In genomic region chr11:65418681-65419459, GRCh38 we compare ENCODE assay signal across 1 cellular context.
TF ChIP-seq lines count a peak whose summit lies in the region.

No MANE protein-coding gene starts in this region.

TF ChIP-seq in K562, 482 proteins besides CTCF, POLR2A, EP300 and RAD21 (continued from another document and continues in another):
- TF ChIP-seq HNRNPK (IDR thresholded peaks at IDR 0.05; ENCODE audit: low read depth, low read length, poor library complexity, severe bottlenecking) (no peak), BACH1 (tag; IDR thresholded peaks at IDR 0.05) (peak; percentile 89), MEIS2 (IDR thresholded peaks at IDR 0.05; ENCODE audit: partially characterized antibody) (peak; percentile 73), TRIM24 (IDR thresholded peaks at IDR 0.05) (peak in 1 of 2 experiments; percentile 75; a peak in 1 of 4 replicates), SMARCE1 (IDR thresholded peaks at IDR 0.05) (peak; percentile 37), SNRNP70 (optimal IDR thresholded peaks at IDR 0.05; ENCODE audit: low read depth, low read length) (no peak), ZNF133 (CRISPR knock-in tag; IDR thresholded peaks at IDR 0.05) (no peak), RUNX1 (IDR thresholded peaks at IDR 0.05; ENCODE audit: low read depth) (no peak; the same call in none of the 2 replicates), ARID2 (IDR thresholded peaks at IDR 0.05) (no peak), WHSC1 (IDR thresholded peaks at IDR 0.05; ENCODE audit: low read length) (no peak), CBX1 (IDR thresholded peaks at IDR 0.05; ENCODE audit: low read depth) (0 out of 2 replicates have a peak, but pooled peaks have one; percentile 36), ZNF124 (CRISPR knock-in tag; IDR thresholded peaks at IDR 0.05) (no peak), HMG20A (CRISPR knock-in tag; conservative IDR thresholded peaks at IDR 0.05) (no peak), STAG1 (CRISPR knock-in tag; IDR thresholded peaks at IDR 0.05; ENCODE audit: borderline replicate concordance) (no peak), KLF6 (CRISPR knock-in tag; IDR thresholded peaks at IDR 0.05; ENCODE audit: borderline replicate concordance) (no peak), TAF7 (tag; IDR thresholded peaks at IDR 0.05) (peak; percentile 81), ESRRA (IDR thresholded peaks at IDR 0.05; ENCODE audit: borderline replicate concordance, low read depth) (peak; percentile 94), NR4A1 (CRISPR knock-in tag; IDR thresholded peaks at IDR 0.05) (no peak; the same call in 1 of the 2 replicates), NR4A1 (tag; IDR thresholded peaks at IDR 0.05) (peak; percentile 60; the same call in 1 of the 2 replicates), ZNF354B (CRISPR knock-in tag; IDR thresholded peaks at IDR 0.05) (no peak), XRCC4 (IDR thresholded peaks at IDR 0.05; ENCODE audit: extremely low read depth, insufficient read depth, insufficient read length) (no peak), THRAP3 (IDR thresholded peaks at IDR 0.05; ENCODE audit: borderline replicate concordance) (no peak), PHF20 (IDR thresholded peaks at IDR 0.05; ENCODE audit: partially characterized antibody) (no peak), BRD9 (IDR thresholded peaks at IDR 0.05; ENCODE audit: low read depth, partially characterized antibody) (peak; percentile 61), POLR3G (IDR thresholded peaks at IDR 0.05; ENCODE audit: extremely low read depth, insufficient read length, insufficient replicate concordance) (no peak), NRF1 (conservative IDR thresholded peaks at IDR 0.05 in 1 of 2, IDR thresholded peaks at IDR 0.05 in 1 of 2) (peak; percentile 47 to 60; a peak in 3 of 4 replicates), TFAP4 (CRISPR knock-in tag; IDR thresholded peaks at IDR 0.05; ENCODE audit: borderline replicate concordance) (peak; percentile 91), POLR3A (IDR thresholded peaks at IDR 0.05; ENCODE audit: borderline replicate concordance, extremely low read depth, insufficient read depth, insufficient read length) (no peak), CCAR2 (IDR thresholded peaks at IDR 0.05; ENCODE audit: low read depth, low read length) (0 out of 2 replicates have a peak, but pooled peaks have one; percentile 47), ARID3A (IDR thresholded peaks at IDR 0.05; ENCODE audit: borderline replicate concordance, low read depth, low read length) (no peak), ZBTB11 (CRISPR knock-in tag; IDR thresholded peaks at IDR 0.05) (peak in 1 of 3 experiments; percentile 91; a peak in 2 of 6 replicates), ZNF655 (CRISPR knock-in tag; IDR thresholded peaks at IDR 0.05) (no peak)
- TF ChIP-seq, protein P1, sequence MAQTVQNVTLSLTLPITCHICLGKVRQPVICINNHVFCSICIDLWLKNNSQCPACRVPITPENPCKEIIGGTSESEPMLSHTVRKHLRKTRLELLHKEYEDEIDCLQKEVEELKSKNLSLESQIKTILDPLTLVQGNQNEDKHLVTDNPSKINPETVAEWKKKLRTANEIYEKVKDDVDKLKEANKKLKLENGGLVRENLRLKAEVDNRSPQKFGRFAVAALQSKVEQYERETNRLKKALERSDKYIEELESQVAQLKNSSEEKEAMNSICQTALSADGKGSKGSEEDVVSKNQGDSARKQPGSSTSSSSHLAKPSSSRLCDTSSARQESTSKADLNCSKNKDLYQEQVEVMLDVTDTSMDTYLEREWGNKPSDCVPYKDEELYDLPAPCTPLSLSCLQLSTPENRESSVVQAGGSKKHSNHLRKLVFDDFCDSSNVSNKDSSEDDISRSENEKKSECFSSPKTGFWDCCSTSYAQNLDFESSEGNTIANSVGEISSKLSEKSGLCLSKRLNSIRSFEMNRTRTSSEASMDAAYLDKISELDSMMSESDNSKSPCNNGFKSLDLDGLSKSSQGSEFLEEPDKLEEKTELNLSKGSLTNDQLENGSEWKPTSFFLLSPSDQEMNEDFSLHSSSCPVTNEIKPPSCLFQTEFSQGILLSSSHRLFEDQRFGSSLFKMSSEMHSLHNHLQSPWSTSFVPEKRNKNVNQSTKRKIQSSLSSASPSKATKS (CRISPR knock-in tag; IDR thresholded peaks at IDR 0.05): no peak
- TF ChIP-seq, protein P2, sequence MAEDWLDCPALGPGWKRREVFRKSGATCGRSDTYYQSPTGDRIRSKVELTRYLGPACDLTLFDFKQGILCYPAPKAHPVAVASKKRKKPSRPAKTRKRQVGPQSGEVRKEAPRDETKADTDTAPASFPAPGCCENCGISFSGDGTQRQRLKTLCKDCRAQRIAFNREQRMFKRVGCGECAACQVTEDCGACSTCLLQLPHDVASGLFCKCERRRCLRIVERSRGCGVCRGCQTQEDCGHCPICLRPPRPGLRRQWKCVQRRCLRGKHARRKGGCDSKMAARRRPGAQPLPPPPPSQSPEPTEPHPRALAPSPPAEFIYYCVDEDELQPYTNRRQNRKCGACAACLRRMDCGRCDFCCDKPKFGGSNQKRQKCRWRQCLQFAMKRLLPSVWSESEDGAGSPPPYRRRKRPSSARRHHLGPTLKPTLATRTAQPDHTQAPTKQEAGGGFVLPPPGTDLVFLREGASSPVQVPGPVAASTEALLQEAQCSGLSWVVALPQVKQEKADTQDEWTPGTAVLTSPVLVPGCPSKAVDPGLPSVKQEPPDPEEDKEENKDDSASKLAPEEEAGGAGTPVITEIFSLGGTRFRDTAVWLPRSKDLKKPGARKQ (CRISPR knock-in tag; IDR thresholded peaks at IDR 0.05): no peak
- TF ChIP-seq, protein P3, sequence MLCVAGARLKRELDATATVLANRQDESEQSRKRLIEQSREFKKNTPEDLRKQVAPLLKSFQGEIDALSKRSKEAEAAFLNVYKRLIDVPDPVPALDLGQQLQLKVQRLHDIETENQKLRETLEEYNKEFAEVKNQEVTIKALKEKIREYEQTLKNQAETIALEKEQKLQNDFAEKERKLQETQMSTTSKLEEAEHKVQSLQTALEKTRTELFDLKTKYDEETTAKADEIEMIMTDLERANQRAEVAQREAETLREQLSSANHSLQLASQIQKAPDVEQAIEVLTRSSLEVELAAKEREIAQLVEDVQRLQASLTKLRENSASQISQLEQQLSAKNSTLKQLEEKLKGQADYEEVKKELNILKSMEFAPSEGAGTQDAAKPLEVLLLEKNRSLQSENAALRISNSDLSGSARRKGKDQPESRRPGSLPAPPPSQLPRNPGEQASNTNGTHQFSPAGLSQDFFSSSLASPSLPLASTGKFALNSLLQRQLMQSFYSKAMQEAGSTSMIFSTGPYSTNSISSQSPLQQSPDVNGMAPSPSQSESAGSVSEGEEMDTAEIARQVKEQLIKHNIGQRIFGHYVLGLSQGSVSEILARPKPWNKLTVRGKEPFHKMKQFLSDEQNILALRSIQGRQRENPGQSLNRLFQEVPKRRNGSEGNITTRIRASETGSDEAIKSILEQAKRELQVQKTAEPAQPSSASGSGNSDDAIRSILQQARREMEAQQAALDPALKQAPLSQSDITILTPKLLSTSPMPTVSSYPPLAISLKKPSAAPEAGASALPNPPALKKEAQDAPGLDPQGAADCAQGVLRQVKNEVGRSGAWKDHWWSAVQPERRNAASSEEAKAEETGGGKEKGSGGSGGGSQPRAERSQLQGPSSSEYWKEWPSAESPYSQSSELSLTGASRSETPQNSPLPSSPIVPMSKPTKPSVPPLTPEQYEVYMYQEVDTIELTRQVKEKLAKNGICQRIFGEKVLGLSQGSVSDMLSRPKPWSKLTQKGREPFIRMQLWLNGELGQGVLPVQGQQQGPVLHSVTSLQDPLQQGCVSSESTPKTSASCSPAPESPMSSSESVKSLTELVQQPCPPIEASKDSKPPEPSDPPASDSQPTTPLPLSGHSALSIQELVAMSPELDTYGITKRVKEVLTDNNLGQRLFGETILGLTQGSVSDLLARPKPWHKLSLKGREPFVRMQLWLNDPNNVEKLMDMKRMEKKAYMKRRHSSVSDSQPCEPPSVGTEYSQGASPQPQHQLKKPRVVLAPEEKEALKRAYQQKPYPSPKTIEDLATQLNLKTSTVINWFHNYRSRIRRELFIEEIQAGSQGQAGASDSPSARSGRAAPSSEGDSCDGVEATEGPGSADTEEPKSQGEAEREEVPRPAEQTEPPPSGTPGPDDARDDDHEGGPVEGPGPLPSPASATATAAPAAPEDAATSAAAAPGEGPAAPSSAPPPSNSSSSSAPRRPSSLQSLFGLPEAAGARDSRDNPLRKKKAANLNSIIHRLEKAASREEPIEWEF (CRISPR knock-in tag; IDR thresholded peaks at IDR 0.05): peak; percentile 76; the same call in 1 of the 2 replicates
- TF ChIP-seq, protein P4, sequence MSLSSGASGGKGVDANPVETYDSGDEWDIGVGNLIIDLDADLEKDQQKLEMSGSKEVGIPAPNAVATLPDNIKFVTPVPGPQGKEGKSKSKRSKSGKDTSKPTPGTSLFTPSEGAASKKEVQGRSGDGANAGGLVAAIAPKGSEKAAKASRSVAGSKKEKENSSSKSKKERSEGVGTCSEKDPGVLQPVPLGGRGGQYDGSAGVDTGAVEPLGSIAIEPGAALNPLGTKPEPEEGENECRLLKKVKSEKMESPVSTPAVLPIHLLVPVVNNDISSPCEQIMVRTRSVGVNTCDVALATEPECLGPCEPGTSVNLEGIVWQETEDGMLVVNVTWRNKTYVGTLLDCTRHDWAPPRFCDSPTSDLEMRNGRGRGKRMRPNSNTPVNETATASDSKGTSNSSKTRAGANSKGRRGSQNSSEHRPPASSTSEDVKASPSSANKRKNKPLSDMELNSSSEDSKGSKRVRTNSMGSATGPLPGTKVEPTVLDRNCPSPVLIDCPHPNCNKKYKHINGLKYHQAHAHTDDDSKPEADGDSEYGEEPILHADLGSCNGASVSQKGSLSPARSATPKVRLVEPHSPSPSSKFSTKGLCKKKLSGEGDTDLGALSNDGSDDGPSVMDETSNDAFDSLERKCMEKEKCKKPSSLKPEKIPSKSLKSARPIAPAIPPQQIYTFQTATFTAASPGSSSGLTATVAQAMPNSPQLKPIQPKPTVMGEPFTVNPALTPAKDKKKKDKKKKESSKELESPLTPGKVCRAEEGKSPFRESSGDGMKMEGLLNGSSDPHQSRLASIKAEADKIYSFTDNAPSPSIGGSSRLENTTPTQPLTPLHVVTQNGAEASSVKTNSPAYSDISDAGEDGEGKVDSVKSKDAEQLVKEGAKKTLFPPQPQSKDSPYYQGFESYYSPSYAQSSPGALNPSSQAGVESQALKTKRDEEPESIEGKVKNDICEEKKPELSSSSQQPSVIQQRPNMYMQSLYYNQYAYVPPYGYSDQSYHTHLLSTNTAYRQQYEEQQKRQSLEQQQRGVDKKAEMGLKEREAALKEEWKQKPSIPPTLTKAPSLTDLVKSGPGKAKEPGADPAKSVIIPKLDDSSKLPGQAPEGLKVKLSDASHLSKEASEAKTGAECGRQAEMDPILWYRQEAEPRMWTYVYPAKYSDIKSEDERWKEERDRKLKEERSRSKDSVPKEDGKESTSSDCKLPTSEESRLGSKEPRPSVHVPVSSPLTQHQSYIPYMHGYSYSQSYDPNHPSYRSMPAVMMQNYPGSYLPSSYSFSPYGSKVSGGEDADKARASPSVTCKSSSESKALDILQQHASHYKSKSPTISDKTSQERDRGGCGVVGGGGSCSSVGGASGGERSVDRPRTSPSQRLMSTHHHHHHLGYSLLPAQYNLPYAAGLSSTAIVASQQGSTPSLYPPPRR (CRISPR knock-in tag; IDR thresholded peaks at IDR 0.05; ENCODE audit: borderline replicate concordance): no peak
- TF ChIP-seq, protein P5, sequence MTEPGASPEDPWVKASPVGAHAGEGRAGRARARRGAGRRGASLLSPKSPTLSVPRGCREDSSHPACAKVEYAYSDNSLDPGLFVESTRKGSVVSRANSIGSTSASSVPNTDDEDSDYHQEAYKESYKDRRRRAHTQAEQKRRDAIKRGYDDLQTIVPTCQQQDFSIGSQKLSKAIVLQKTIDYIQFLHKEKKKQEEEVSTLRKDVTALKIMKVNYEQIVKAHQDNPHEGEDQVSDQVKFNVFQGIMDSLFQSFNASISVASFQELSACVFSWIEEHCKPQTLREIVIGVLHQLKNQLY (CRISPR knock-in tag; conservative IDR thresholded peaks at IDR 0.05): no peak
